Comparison of ENCODE assay signal across 18 cellular contexts in genomic region chr6:120894077-120894476, GRCh38.
DNase-seq lines count a peak whose midpoint lies in the region; ATAC-seq and TF ChIP-seq lines count a peak whose summit lies in the region.
"Had no signal": no experiment of that assay in that cellular context is flagged by ENCODE, and none has a peak within 500 bp of the region (broad histone marks: within the 10 kb centered on the region; RNA-seq: fewer than 3 reads in every experiment).

No MANE protein-coding gene starts in this region.

- H3K27me3 ChIP-seq in heart right ventricle (no peaks in the 10 kb centered on the region), H7 (ENCODE audit: control insufficient read depth, insufficient read depth, low read length) (no peaks in the 10 kb centered on the region)
- H3K27me3 ChIP-seq: suprapubic skin had no signal

- intact Hi-C loops in heart right ventricle (cut with DNase I): no loop called here

- H3K4me1 ChIP-seq in heart right ventricle: no peaks in the 10 kb centered on the region
- H3K4me1 ChIP-seq: Caco-2, suprapubic skin had no signal

- H3K4me3 ChIP-seq in heart right ventricle (no peak overlapping the region), H7 (ENCODE audit: insufficient read depth, low read depth, low read length) (no peak overlapping the region)
- H3K4me3 ChIP-seq: K562, suprapubic skin had no signal

- no peak for TF ChIP-seq POLR2A in GM18505 (IDR thresholded peaks at IDR 0.05; ENCODE audit: borderline replicate concordance, extremely low read depth, insufficient read depth, insufficient read length)

- ATAC-seq in GM19023 (IDR thresholded peaks at IDR 0.05; ENCODE audit: unreplicated experiment): peak; percentile 73
- peak; percentile 92 for ATAC-seq in GM21786 (IDR thresholded peaks at IDR 0.05; ENCODE audit: unreplicated experiment)
- ATAC-seq in HG03175 (IDR thresholded peaks at IDR 0.05; ENCODE audit: unreplicated experiment): peak; percentile 95
- ATAC-seq in heart right ventricle: no peak
- no peak for ATAC-seq in GM18505 (IDR thresholded peaks at IDR 0.05; ENCODE audit: unreplicated experiment)
- ATAC-seq: K562, left ventricle myocardium superior had no signal

- TF ChIP-seq CTCF in heart right ventricle (IDR thresholded peaks at IDR 0.05): no peak

- DNase-seq in renal cortical epithelial cell (ENCODE audit: low read depth): peak; percentile 16
- DNase-seq in heart right ventricle: no peak
- no peak for DNase-seq in H7
- DNase-seq: activated CD4-positive, alpha-beta T cell treated with anti-CD3 and anti-CD28 coated beads, Interleukin-2, amount 50 U/mL, for 1 hour; activated naive CD4-positive, alpha-beta T cell treated with anti-CD3 and anti-CD28 coated beads, Interleukin-2, amount 50 U/mL, for 16 hours; AML-193; Caco-2; cortex of kidney; foreskin melanocyte; left ventricle myocardium superior; stimulated activated CD4-positive, alpha-beta T cell treated with anti-CD3 and anti-CD28 coated beads, Interleukin-4, amount 100 ng/mL, for 24 hours; stimulated activated CD8-positive, alpha-beta memory T cell treated with anti-CD3 and anti-CD28 coated beads, Interleukin-4, amount 100 ng/mL, for 48 hours had no signal

- no peak overlapping the region for H3K27ac ChIP-seq in heart right ventricle
- H3K27ac ChIP-seq: suprapubic skin had no signal

- WGBS in heart right ventricle, 2 donors: 58 to 68% methylated on average over 1 of the region's 1 CpG

- H3K36me3 ChIP-seq in heart right ventricle: no peaks in the 10 kb centered on the region
- H3K36me3 ChIP-seq in H7 (replicated peaks; ENCODE audit: control insufficient read depth, insufficient read depth, low read length): no peaks in the 10 kb centered on the region
- H3K36me3 ChIP-seq: suprapubic skin had no signal

- peaks cover 0 to 37% (median 11%) of the 10 kb centered on the region in 11 donors for H3K9me3 ChIP-seq in heart right ventricle
- H3K9me3 ChIP-seq: suprapubic skin had no signal

Comparison
In these comparisons a context has a peak if more than half of its experiments do, and no peak if none do; other contexts are left out.
1. ATAC-seq: peak in GM19023 (single experiment), GM21786 (single experiment) and HG03175 (single experiment); none in heart right ventricle (0 of 8) and GM18505 (single experiment).